ENCODE assay signal across 11 cellular contexts in the genomic region with DNA sequence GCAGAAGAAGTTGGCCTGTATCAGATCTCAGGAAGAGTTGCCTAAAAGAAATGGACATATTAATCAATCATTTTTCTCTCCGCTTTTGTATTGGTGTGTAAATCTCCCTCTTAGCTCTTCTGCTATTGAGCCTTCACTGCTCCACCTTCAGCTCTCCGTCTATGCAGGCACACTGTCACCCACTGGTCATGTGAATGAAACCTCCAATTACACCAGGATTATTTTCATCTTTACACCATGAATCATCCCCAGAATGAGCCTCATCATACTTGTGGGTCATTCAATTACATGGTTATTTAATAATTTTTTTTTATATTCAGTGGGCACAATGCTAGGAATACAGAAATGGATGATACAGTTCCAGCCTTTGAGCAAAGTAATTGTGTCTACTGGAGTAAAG.
DNase-seq lines count a peak whose midpoint lies in the region; ATAC-seq and TF ChIP-seq lines count a peak whose summit lies in the region.
"Had no signal": no experiment of that assay in that cellular context is flagged by ENCODE, and none has a peak within 500 bp of the region (broad histone marks: within the 10 kb centered on the region; RNA-seq: fewer than 3 reads in every experiment).

No MANE protein-coding gene starts in this region.

- H3K27ac Mint-ChIP-seq in naive thymus-derived CD4-positive, alpha-beta T cell = no peak overlapping the region

- H3K36me3 ChIP-seq in heart left ventricle (peaks cover 0 to 6% (median 0%) of the 10 kb centered on the region in 9 donors), left ventricle myocardium inferior (no peaks in the 10 kb centered on the region), SK-N-SH (replicated peaks in 1 of 2; ENCODE audit: control insufficient read depth in 1 of 2, insufficient read depth in 2 of 2, low read length in 1 of 2) (peaks cover 15 to 16% of the 10 kb centered on the region in 2 experiments), thoracic aorta (no peaks in the 10 kb centered on the region)
- peaks cover 0 to 8% (median 0%) of the 10 kb centered on the region in 3 experiments for H3K36me3 ChIP-seq in naive thymus-derived CD4-positive, alpha-beta T cell (ENCODE audit: control insufficient read depth in 2 of 3, insufficient read depth in 3 of 3, low read length in 3 of 3)
- H3K36me3 ChIP-seq: vagina had no signal

- peak in 1 of 2 experiments; percentile 41; a peak in 1 of 4 replicates for TF ChIP-seq EP300 in SK-N-SH (IDR thresholded peaks at IDR 0.05; ENCODE audit: borderline replicate concordance in 1 of 2, low read depth in 1 of 2, low read length in 1 of 2)

- no peak for DNase-seq in heart left ventricle
- DNase-seq in left ventricle myocardium inferior = no peak
- no peak for DNase-seq in SK-N-SH
- peak; percentile 82 for DNase-seq in fibroblast of mammary gland (ENCODE audit: low read depth)
- DNase-seq in thoracic aorta (ENCODE audit: low spot score) = no peak
- no peak for DNase-seq in effector CD8-positive, alpha-beta T cell (lab: John Stamatoyannopoulos, UW)
- DNase-seq in naive thymus-derived CD4-positive, alpha-beta T cell = no peak
- DNase-seq: C1 segment of cervical spinal cord, kidney had no signal

- peak overlapping the region; percentile 11; the same call in 1 of the 2 replicates for H3K9ac ChIP-seq in SK-N-SH

- peaks cover 11% of the 10 kb centered on the region for H3F3A ChIP-seq in SK-N-SH (replicated peaks; ENCODE audit: insufficient read depth)

- H3K4me3 Mint-ChIP-seq in naive thymus-derived CD4-positive, alpha-beta T cell = no peak overlapping the region

- H3K4me3 ChIP-seq in heart left ventricle (no peak overlapping the region), left ventricle myocardium inferior (no peak overlapping the region), SK-N-SH (ENCODE audit: low read depth in 2 of 2, low read length in 1 of 2) (no peak overlapping the region), fibroblast of mammary gland (ENCODE audit: control insufficient read depth, low read depth, low read length) (no peak overlapping the region), thoracic aorta (no peak overlapping the region)
- H3K4me3 ChIP-seq in naive thymus-derived CD4-positive, alpha-beta T cell (ENCODE audit: low read length) = no peak overlapping the region
- H3K4me3 ChIP-seq: vagina had no signal

- peaks cover 0 to 48% (median 12%) of the 10 kb centered on the region in 5 donors for H3K36me3 Mint-ChIP-seq in naive thymus-derived CD4-positive, alpha-beta T cell

- peaks cover 28% of the 10 kb centered on the region; the same call in 1 of the 2 replicates for H3K79me2 ChIP-seq in SK-N-SH (ENCODE audit: insufficient read depth)

- H3K4me2 ChIP-seq in SK-N-SH = peak overlapping the region; percentile 60

- H3K4me1 ChIP-seq in heart left ventricle (peaks cover 0 to 18% (median 0%) of the 10 kb centered on the region in 12 donors), left ventricle myocardium inferior (no peaks in the 10 kb centered on the region), SK-N-SH (ENCODE audit: control insufficient read depth in 1 of 2, insufficient read depth in 2 of 2, low read depth in 1 of 2, low read length in 1 of 2) (peaks cover 16 to 21% of the 10 kb centered on the region in 2 experiments; a peak in 3 of 4 replicates), thoracic aorta (ENCODE audit: control insufficient read depth in 1 of 2, low read depth in 2 of 2) (no peaks in the 10 kb centered on the region)
- no peaks in the 10 kb centered on the region for H3K4me1 ChIP-seq in naive thymus-derived CD4-positive, alpha-beta T cell (ENCODE audit: control insufficient read depth in 2 of 2, insufficient read depth in 2 of 2, low read length in 2 of 2)
- H3K4me1 ChIP-seq: vagina had no signal

- H3K9me2 ChIP-seq in SK-N-SH = no peaks in the 10 kb centered on the region

- intact Hi-C loops in heart left ventricle (cut with DNase I) = no loop called here
- intact Hi-C loops in left ventricle myocardium inferior (cut with micrococcal nuclease) = no loop called here
- intact Hi-C loops in naive thymus-derived CD4-positive, alpha-beta T cell (cut with micrococcal nuclease) = no loop called here

- H3K9me3 Mint-ChIP-seq in naive thymus-derived CD4-positive, alpha-beta T cell = no peaks in the 10 kb centered on the region

- H4K20me1 ChIP-seq in SK-N-SH (ENCODE audit: insufficient read depth) = no peaks in the 10 kb centered on the region

- no peaks in the 10 kb centered on the region for H3K27me3 ChIP-seq in heart left ventricle
- H3K27me3 ChIP-seq in left ventricle myocardium inferior (ENCODE audit: low read depth) = no peaks in the 10 kb centered on the region
- H3K27me3 ChIP-seq in SK-N-SH (ENCODE audit: insufficient read depth) = no peaks in the 10 kb centered on the region
- H3K27me3 ChIP-seq in thoracic aorta (replicated peaks; ENCODE audit: insufficient read depth) = no peaks in the 10 kb centered on the region
- no peaks in the 10 kb centered on the region for H3K27me3 ChIP-seq in naive thymus-derived CD4-positive, alpha-beta T cell (ENCODE audit: control insufficient read depth in 2 of 2, insufficient read depth in 2 of 2, low read length in 2 of 2)
- H3K27me3 ChIP-seq: vagina had no signal

- TF ChIP-seq CTCF in heart left ventricle (IDR thresholded peaks at IDR 0.05) (peak in 1 of 12 donors; percentile 26), left ventricle myocardium inferior (IDR thresholded peaks at IDR 0.05; ENCODE audit: borderline replicate concordance) (no peak), SK-N-SH (IDR thresholded peaks at IDR 0.05) (peak; percentile 45), fibroblast of mammary gland (conservative IDR thresholded peaks at IDR 0.05; ENCODE audit: control insufficient read depth, insufficient read depth, low read depth, low read length) (peak; percentile 14), thoracic aorta (IDR thresholded peaks at IDR 0.05) (no peak)

- peaks cover 0 to 16% (median 3%) of the 10 kb centered on the region in 7 donors for H3K4me1 Mint-ChIP-seq in naive thymus-derived CD4-positive, alpha-beta T cell

- H3K27ac ChIP-seq in heart left ventricle (no peak overlapping the region), left ventricle myocardium inferior (replicated peaks) (no peak overlapping the region), SK-N-SH (ENCODE audit: low read depth in 2 of 2, low read length in 1 of 2) (peak overlapping the region; percentile 56 to 72; a peak in 3 of 4 replicates), thoracic aorta (no peak overlapping the region)
- H3K27ac ChIP-seq in naive thymus-derived CD4-positive, alpha-beta T cell (ENCODE audit: low read depth, low read length) = no peak overlapping the region
- H3K27ac ChIP-seq: vagina had no signal

- POLR2A ChIA-PET in SK-N-SH (lab: Yijun Ruan, JAX) = no interaction called here
- POLR2A ChIA-PET in naive thymus-derived CD4-positive, alpha-beta T cell (lab: Charles Lee) = no interaction called here

- WGBS in heart left ventricle, 4 donors = 80 to 95% (median 88%) methylated on average over 2 of the region's 2 CpGs
- 42% methylated on average over 2 of the region's 2 CpGs for WGBS in SK-N-SH (ENCODE audit: low lambda C conversion rate)

- CTCF ChIA-PET in SK-N-SH (lab: Yijun Ruan, JAX) = interaction anchor here (0.8 to 1.1 kb wide), 3 partner anchors 11 to 146 kb away, joined by 3 read pairs; no protein-coding TSS in a partner anchor
- CTCF ChIA-PET in naive thymus-derived CD4-positive, alpha-beta T cell (lab: Charles Lee) = no interaction called here

- no peak for TF ChIP-seq POLR2A in heart left ventricle (IDR thresholded peaks at IDR 0.05)

- peak; percentile 54 for TF ChIP-seq RAD21 in SK-N-SH (IDR thresholded peaks at IDR 0.05; ENCODE audit: low read length)

- H3K9me3 ChIP-seq in heart left ventricle = no peaks in the 10 kb centered on the region
- H3K9me3 ChIP-seq in left ventricle myocardium inferior (replicated peaks) = no peaks in the 10 kb centered on the region
- H3K9me3 ChIP-seq in SK-N-SH = no peaks in the 10 kb centered on the region
- no peaks in the 10 kb centered on the region for H3K9me3 ChIP-seq in thoracic aorta
- H3K9me3 ChIP-seq in naive thymus-derived CD4-positive, alpha-beta T cell (ENCODE audit: control insufficient read depth in 2 of 3, low read length in 3 of 3) = no peaks in the 10 kb centered on the region
- H3K9me3 ChIP-seq: vagina had no signal

- no peaks in the 10 kb centered on the region for H3K27me3 Mint-ChIP-seq in naive thymus-derived CD4-positive, alpha-beta T cell

- peak in 3 of 4 donors; percentile 41 to 57 (median 51) for ATAC-seq in heart left ventricle
- ATAC-seq in thoracic aorta (ENCODE audit: insufficient number of reproducible peaks, low FRiP score, low read depth) = peak; percentile 73
- ATAC-seq in GM19324 (IDR thresholded peaks at IDR 0.05; ENCODE audit: low FRiP score, unreplicated experiment) = no peak
- no peak for ATAC-seq in naive thymus-derived CD4-positive, alpha-beta T cell

- H2AFZ ChIP-seq in SK-N-SH (ENCODE audit: low read depth) = no peak overlapping the region

TF ChIP-seq in SK-N-SH, 30 proteins besides CTCF, POLR2A, EP300 and RAD21 (continues in another document):
- TF ChIP-seq, protein P1, sequence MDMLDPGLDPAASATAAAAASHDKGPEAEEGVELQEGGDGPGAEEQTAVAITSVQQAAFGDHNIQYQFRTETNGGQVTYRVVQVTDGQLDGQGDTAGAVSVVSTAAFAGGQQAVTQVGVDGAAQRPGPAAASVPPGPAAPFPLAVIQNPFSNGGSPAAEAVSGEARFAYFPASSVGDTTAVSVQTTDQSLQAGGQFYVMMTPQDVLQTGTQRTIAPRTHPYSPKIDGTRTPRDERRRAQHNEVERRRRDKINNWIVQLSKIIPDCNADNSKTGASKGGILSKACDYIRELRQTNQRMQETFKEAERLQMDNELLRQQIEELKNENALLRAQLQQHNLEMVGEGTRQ (IDR thresholded peaks at IDR 0.05; ENCODE audit: borderline replicate concordance, low read depth, low read length) = no peak
- TF ChIP-seq, protein P2, sequence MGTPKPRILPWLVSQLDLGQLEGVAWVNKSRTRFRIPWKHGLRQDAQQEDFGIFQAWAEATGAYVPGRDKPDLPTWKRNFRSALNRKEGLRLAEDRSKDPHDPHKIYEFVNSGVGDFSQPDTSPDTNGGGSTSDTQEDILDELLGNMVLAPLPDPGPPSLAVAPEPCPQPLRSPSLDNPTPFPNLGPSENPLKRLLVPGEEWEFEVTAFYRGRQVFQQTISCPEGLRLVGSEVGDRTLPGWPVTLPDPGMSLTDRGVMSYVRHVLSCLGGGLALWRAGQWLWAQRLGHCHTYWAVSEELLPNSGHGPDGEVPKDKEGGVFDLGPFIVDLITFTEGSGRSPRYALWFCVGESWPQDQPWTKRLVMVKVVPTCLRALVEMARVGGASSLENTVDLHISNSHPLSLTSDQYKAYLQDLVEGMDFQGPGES (IDR thresholded peaks at IDR 0.05; ENCODE audit: low read depth, low read length) = no peak
- peak; percentile 31 for TF ChIP-seq SMC3 (IDR thresholded peaks at IDR 0.05; ENCODE audit: low read depth, low read length)
- TF ChIP-seq RFX5 (IDR thresholded peaks at IDR 0.05; ENCODE audit: low read length) = no peak
- TF ChIP-seq FOSL2 (IDR thresholded peaks at IDR 0.05; ENCODE audit: borderline replicate concordance, low read depth) = peak; percentile 90
- peak; percentile 88 for TF ChIP-seq JUND (IDR thresholded peaks at IDR 0.05)

Comparison
In these comparisons a context has a peak if more than half of its experiments do, and no peak if none do; other contexts are left out.
1. ATAC-seq: peak in heart left ventricle (3 of 4) and thoracic aorta (single experiment); none in GM19324 (single experiment) and naive thymus-derived CD4-positive, alpha-beta T cell (single experiment).
2. H3K27ac ChIP-seq: peak in SK-N-SH (2 of 2); none in heart left ventricle (0 of 12), left ventricle myocardium inferior (single experiment), thoracic aorta (0 of 2) and naive thymus-derived CD4-positive, alpha-beta T cell (single experiment).
3. CTCF ChIP-seq: peak in SK-N-SH (single experiment) and fibroblast of mammary gland (single experiment); none in left ventricle myocardium inferior (single experiment) and thoracic aorta (single experiment).